ENCODE assay signal across 8 cellular contexts in genomic region chr1:6603424-6603850, GRCh38. TPM values are rescaled to one million over a fixed set of nuclear protein-coding genes. Genes with fewer than 3 reads are reported as not detected.
DNase-seq lines count a peak whose midpoint lies in the region; ATAC-seq and TF ChIP-seq lines count a peak whose summit lies in the region.

No MANE protein-coding gene starts in this region.

- H3K4me1 Mint-ChIP-seq in activated B cell treated with CpG ODN at 0.5 μM for 24 hours = peaks cover 40% of the 10 kb centered on the region
- peaks cover 21 to 42% of the 10 kb centered on the region in 2 donors for H3K4me1 Mint-ChIP-seq in stimulated activated naive B cell treated with anti-CD40 and anti-IgM and Interleukin-4, amounts not matched to agents 10 μg/mL and 1 μg/mL and 100 μg/mL, for 72 hours

- no peaks in the 10 kb centered on the region for H3K27me3 ChIP-seq in ACC112 (ENCODE audit: insufficient read depth, low read length)
- H3K27me3 ChIP-seq in HUES6 (ENCODE audit: control insufficient read depth, insufficient read depth, low read length) = no peaks in the 10 kb centered on the region
- no peaks in the 10 kb centered on the region for H3K27me3 ChIP-seq in right lobe of liver

- H3K27ac Mint-ChIP-seq in activated B cell treated with CpG ODN at 0.5 μM for 24 hours = peak overlapping the region; percentile 96
- H3K27ac Mint-ChIP-seq in stimulated activated naive B cell treated with anti-CD40 and anti-IgM and Interleukin-4, amounts not matched to agents 10 μg/mL and 1 μg/mL and 100 μg/mL, for 72 hours = peak overlapping the region; percentile 96

- H3K27ac ChIP-seq in ACC112 (ENCODE audit: low read depth, low read length) (peak overlapping the region; percentile 99), HUES6 (ENCODE audit: low read depth, low read length) (peak overlapping the region; percentile 84; the same call in 1 of the 2 replicates), right lobe of liver (peak overlapping the region; percentile 96 to 98 (median 98))

- TF ChIP-seq CTCF in activated B cell treated with CpG ODN at 0.5 μM for 24 hours (IDR thresholded peaks at IDR 0.05) (no peak), choroid plexus epithelial cell (conservative IDR thresholded peaks at IDR 0.05; ENCODE audit: low read depth, low read length) (no peak), right lobe of liver (IDR thresholded peaks at IDR 0.05) (no peak)

- H3K9ac ChIP-seq in HUES6 (ENCODE audit: low read length) = peak overlapping the region; percentile 92

- H3K4me3 Mint-ChIP-seq in activated B cell treated with CpG ODN at 0.5 μM for 24 hours = peak overlapping the region; percentile 85
- H3K4me3 Mint-ChIP-seq in stimulated activated naive B cell treated with anti-CD40 and anti-IgM and Interleukin-4, amounts not matched to agents 10 μg/mL and 1 μg/mL and 100 μg/mL, for 72 hours = peak overlapping the region; percentile 82 to 87

- H3K4me1 ChIP-seq in ACC112 (ENCODE audit: control insufficient read depth, insufficient read depth, low read length, unreplicated experiment) = peaks cover 27% of the 10 kb centered on the region
- H3K4me1 ChIP-seq in HUES6 (ENCODE audit: control insufficient read depth, insufficient read depth, low read length) = peaks cover 22% of the 10 kb centered on the region
- peaks cover 0 to 52% (median 18%) of the 10 kb centered on the region in 4 donors for H3K4me1 ChIP-seq in right lobe of liver

- DNase-seq in activated B cell treated with CpG ODN at 0.5 μM for 24 hours (peak; percentile 60), choroid plexus epithelial cell (ENCODE audit: low read depth) (peak; percentile 87), right lobe of liver (peak in 2 of 3 donors; percentile 49 to 66)
- DNase-seq in stimulated activated naive B cell treated with anti-CD40 and anti-IgM and Interleukin-4, amounts not matched to agents 10 μg/mL and 1 μg/mL and 100 μg/mL, for 72 hours = peak; percentile 59

- WGBS in right lobe of liver (ENCODE audit: insufficient coverage, low coverage, low lambda C conversion rate, missing lambda C conversion rate) = 0% methylated on average over 28 of the region's 29 CpGs

- H3K36me3 ChIP-seq in ACC112 (ENCODE audit: insufficient read depth, low read length) = no peaks in the 10 kb centered on the region
- peaks cover 11% of the 10 kb centered on the region for H3K36me3 ChIP-seq in HUES6 (ENCODE audit: control insufficient read depth, insufficient read depth, low read length)
- H3K36me3 ChIP-seq in right lobe of liver = peaks cover 0 to 10% (median 3%) of the 10 kb centered on the region in 4 donors

- H2AFZ ChIP-seq in ACC112 (ENCODE audit: low read length, unreplicated experiment) = peak overlapping the region; percentile 81

- CTCF ChIA-PET in activated B cell treated with CpG ODN at 0.5 μM for 24 hours (lab: Charles Lee) = interaction anchor here (2.9 kb wide), 1 partner anchor 49 kb away, joined by 11 read pairs; the partner anchor contains the start of genes NOL9 and TAS1R1

- H3K79me2 ChIP-seq in ACC112 (ENCODE audit: control insufficient read depth, insufficient read depth, low read length, unreplicated experiment) = peaks cover 38% of the 10 kb centered on the region

- H3K9me3 Mint-ChIP-seq in activated B cell treated with CpG ODN at 0.5 μM for 24 hours = no peaks in the 10 kb centered on the region
- no peaks in the 10 kb centered on the region for H3K9me3 Mint-ChIP-seq in stimulated activated naive B cell treated with anti-CD40 and anti-IgM and Interleukin-4, amounts not matched to agents 10 μg/mL and 1 μg/mL and 100 μg/mL, for 72 hours

- H3K27me3 Mint-ChIP-seq in activated B cell treated with CpG ODN at 0.5 μM for 24 hours = no peaks in the 10 kb centered on the region
- no peaks in the 10 kb centered on the region for H3K27me3 Mint-ChIP-seq in stimulated activated naive B cell treated with anti-CD40 and anti-IgM and Interleukin-4, amounts not matched to agents 10 μg/mL and 1 μg/mL and 100 μg/mL, for 72 hours

- H3K36me3 Mint-ChIP-seq in activated B cell treated with CpG ODN at 0.5 μM for 24 hours (ENCODE audit: low read depth) = peaks cover 8% of the 10 kb centered on the region
- peaks cover 2 to 17% of the 10 kb centered on the region in 2 donors for H3K36me3 Mint-ChIP-seq in stimulated activated naive B cell treated with anti-CD40 and anti-IgM and Interleukin-4, amounts not matched to agents 10 μg/mL and 1 μg/mL and 100 μg/mL, for 72 hours

- intact Hi-C loops in activated B cell treated with CpG ODN at 0.5 μM for 24 hours (cut with micrococcal nuclease) (loop anchor here (1.0 kb wide), 4 partner anchors 10 to 49 kb away; partner anchors contain the start of genes NOL9, PHF13 and ZBTB48), right lobe of liver (cut with DNase I) (no loop called here)

- ATAC-seq in activated B cell treated with CpG ODN at 0.5 μM for 24 hours (ENCODE audit: low read depth) (peak; percentile 19), right lobe of liver (peak; percentile 3 to 6 (median 6)), GM18873 (IDR thresholded peaks at IDR 0.05; ENCODE audit: low FRiP score, unreplicated experiment) (no peak)
- peak; percentile 35 to 38 for ATAC-seq in stimulated activated naive B cell treated with anti-CD40 and anti-IgM and Interleukin-4, amounts not matched to agents 10 μg/mL and 1 μg/mL and 100 μg/mL, for 72 hours (replicated peaks)

- H3K4me3 ChIP-seq in ACC112 (ENCODE audit: low read depth, low read length) = peak overlapping the region; percentile 95
- H3K4me3 ChIP-seq in HUES6 (ENCODE audit: low read depth, low read length) = peak overlapping the region; percentile 100
- peak overlapping the region; percentile 97 for H3K4me3 ChIP-seq in choroid plexus epithelial cell (ENCODE audit: low read depth, low read length)
- H3K4me3 ChIP-seq in right lobe of liver = peak overlapping the region; percentile 86 to 98 (median 92)

- no peaks in the 10 kb centered on the region for H3K9me3 ChIP-seq in HUES6 (ENCODE audit: control insufficient read depth, insufficient read depth, low read depth, low read length)
- H3K9me3 ChIP-seq in right lobe of liver = no peaks in the 10 kb centered on the region

- peak; percentile 37 for TF ChIP-seq POLR2A in GM19193 (IDR thresholded peaks at IDR 0.05; ENCODE audit: extremely low read depth, insufficient read depth, insufficient read length)
- no peak for TF ChIP-seq POLR2A in right lobe of liver (IDR thresholded peaks at IDR 0.05)

- POLR2A ChIA-PET in activated B cell treated with CpG ODN at 0.5 μM for 24 hours (lab: Charles Lee) = interaction anchor here (1.0 to 8.1 kb wide), 9 partner anchors 9 to 181 kb away, joined by 3 to 94 read pairs (median 12); partner anchors contain the start of genes CAMTA1, NOL9, PHF13 and TAS1R1

RNA-seq across cellular contexts. Expression of gene KLHL21, which starts 0.8 kb away (rescaled TPM):
- 14.6 and 15.9 TPM in 2 replicates for total RNA-seq in activated B cell treated with CpG ODN at 0.5 μM for 24 hours
- total RNA-seq in right lobe of liver = 10 to 100 TPM; 12.1 to 24.6 (median 20.0) TPM

RNA-seq across cellular contexts. Expression of gene PHF13, which starts 10.1 kb away (rescaled TPM):
- total RNA-seq in activated B cell treated with CpG ODN at 0.5 μM for 24 hours (5.4 and 6.1 TPM in 2 replicates), right lobe of liver (1 to 10 TPM; 2.7 to 6.2 (median 4.5) TPM)

RNA-seq across cellular contexts. Expression of gene THAP3, which starts 21.2 kb away (rescaled TPM):
- 16.2 and 21.3 TPM in 2 replicates for total RNA-seq in activated B cell treated with CpG ODN at 0.5 μM for 24 hours
- total RNA-seq in right lobe of liver = 10 to 100 TPM in 4 of 6 experiments, 1 to 10 TPM in 2; 5.9 to 11.3 (median 10.3) TPM

RNA-seq across cellular contexts. Expression of gene ZBTB48, which starts 23.6 kb away (rescaled TPM):
- 53.2 and 53.8 TPM in 2 replicates for total RNA-seq in activated B cell treated with CpG ODN at 0.5 μM for 24 hours
- total RNA-seq in right lobe of liver = 10 to 100 TPM in 4 of 6 experiments, 1 to 10 TPM in 2; 5.9 to 43.1 (median 19.5) TPM

RNA-seq across cellular contexts. Expression of gene TAS1R1, which starts 48.3 kb away (rescaled TPM):
- total RNA-seq in activated B cell treated with CpG ODN at 0.5 μM for 24 hours = not detected in 2 replicates
- total RNA-seq in right lobe of liver = under 1 TPM in 1 of 6 experiments, not detected in 5; 0.26 TPM
